28 cellular contexts compared by ENCODE assay signal in the genomic region with DNA sequence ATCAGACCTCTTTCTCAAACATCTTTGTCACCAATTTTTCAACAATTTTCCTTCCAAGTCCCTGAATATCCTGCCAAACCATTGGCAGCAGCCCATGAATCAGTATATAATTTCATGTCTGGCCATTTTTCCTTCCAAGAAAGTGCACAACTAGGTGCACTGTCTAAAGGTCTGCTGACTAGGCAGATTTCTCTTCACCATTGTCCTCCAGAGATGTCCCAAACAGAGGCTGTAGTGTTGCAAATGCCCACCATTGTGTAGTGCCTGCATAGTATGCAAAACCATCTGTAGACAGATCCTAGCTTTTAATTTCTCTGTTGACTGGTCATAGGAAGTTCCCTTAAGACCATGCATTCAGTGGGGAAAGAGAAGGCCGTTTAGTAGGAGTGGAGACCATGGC. TPM values are rescaled to one million over a fixed set of nuclear protein-coding genes. Genes with fewer than 3 reads are reported as not detected.
DNase-seq lines count a peak whose midpoint lies in the region; ATAC-seq, FAIRE-seq and TF ChIP-seq lines count a peak whose summit lies in the region.
"Had no signal": no experiment of that assay in that cellular context is flagged by ENCODE, and none has a peak within 500 bp of the region (broad histone marks: within the 10 kb centered on the region; RNA-seq: fewer than 3 reads in every experiment).

No MANE protein-coding gene starts in this region.

- H4K20me1 ChIP-seq in HepG2 (ENCODE audit: insufficient read depth, low read length) (no peaks in the 10 kb centered on the region), K562 (replicated peaks; ENCODE audit: control insufficient read depth, insufficient read depth, low read length) (no peaks in the 10 kb centered on the region)
- H4K20me1 ChIP-seq: BLaER1 treated with 17β-estradiol and CSF1 and Interleukin-3, amounts not matched to agents 10 nM and 100 nM had no signal

- H2AFZ ChIP-seq in HepG2 (ENCODE audit: low read length) (no peak overlapping the region), K562 (ENCODE audit: low read depth, low read length) (no peak overlapping the region)

- no peaks in the 10 kb centered on the region for H3K9me3 ChIP-seq in HepG2 (ENCODE audit: low read length)
- no peaks in the 10 kb centered on the region for H3K9me3 ChIP-seq in right lobe of liver
- H3K9me3 ChIP-seq in MG63, result no peaks in the 10 kb centered on the region
- H3K9me3 ChIP-seq in K562 (replicated peaks; ENCODE audit: control insufficient read depth, insufficient read depth, low read depth, low read length), result no peaks in the 10 kb centered on the region
- H3K9me3 ChIP-seq: BE2C; BLaER1 treated with 17β-estradiol and CSF1 and Interleukin-3, amounts not matched to agents 10 nM and 100 nM had no signal

- DNase-seq in HepG2 (ENCODE audit: low spot score) (no peak), right lobe of liver (no peak), MG63 (peak; percentile 20), K562 (ENCODE audit: extremely low read depth in 1 of 4, low spot score in 3 of 4) (no peak), pons (ENCODE audit: low spot score) (peak; percentile 21), RCC 7860 (ENCODE audit: low spot score) (no peak), NCI-H226 (no peak), inferior parietal cortex (ENCODE audit: extremely low spot score) (no peak)
- DNase-seq: ACHN; AML-193; BE2C; Calu3; CD4-positive, alpha-beta T cell; CD8-positive, alpha-beta memory T cell; COR-L47; DMS79 treated with DMSO at 0.1 percent for 48 hours; GF-D8; GOT3; H7; HCEC 1CT had no signal

- CTCF ChIA-PET in HepG2 (lab: Yijun Ruan, JAX; ENCODE audit: low intra/inter-chr PET ratio, low total read pairs) (no interaction called here), K562 (lab: Yijun Ruan, JAX; ENCODE audit: low intra/inter-chr PET ratio) (no interaction called here)

- WGBS in HepG2 (ENCODE audit: low lambda C conversion rate), result 0% methylated on average over 1 of the region's 1 CpG
- WGBS in right lobe of liver (ENCODE audit: insufficient coverage, low coverage, low lambda C conversion rate, missing lambda C conversion rate), result 18% methylated on average over 1 of the region's 1 CpG
- WGBS in K562 (ENCODE audit: insufficient coverage, low coverage, missing lambda C conversion rate), result 0% methylated on average over 1 of the region's 1 CpG

- no peak overlapping the region for H3K4me2 ChIP-seq in HepG2 (ENCODE audit: low read depth, low read length)
- no peak overlapping the region for H3K4me2 ChIP-seq in K562 (ENCODE audit: insufficient read depth, low read length)
- H3K4me2 ChIP-seq: BLaER1 treated with 17β-estradiol and CSF1 and Interleukin-3, amounts not matched to agents 10 nM and 100 nM had no signal

- intact Hi-C loops in HepG2 (cut with micrococcal nuclease; ENCODE audit: unreplicated experiment) (no loop called here), right lobe of liver (cut with DNase I) (no loop called here), K562 (cut with micrococcal nuclease) (no loop called here)

- H3K4me3 ChIP-seq in HepG2 (replicated peaks in 1 of 3; ENCODE audit: insufficient read depth in 1 of 3, low read depth in 2 of 3, low read length in 3 of 3) (no peak overlapping the region), right lobe of liver (no peak overlapping the region), MG63 (no peak overlapping the region), K562 (no peak overlapping the region)
- H3K4me3 ChIP-seq: BLaER1 treated with 17β-estradiol and CSF1 and Interleukin-3, amounts not matched to agents 10 nM and 100 nM had no signal

- in situ Hi-C loops in HepG2 (cut with HindIII; ENCODE audit: extremely low pct_ligation_motif_present, low pct_unique_long_range_greater_than_20kb) (no loop called here), K562 (cut with MboI) (no loop called here)

- ATAC-seq in HepG2 (no peak), right lobe of liver (no peak), K562 (no peak)

- POLR2A ChIA-PET in HepG2 (lab: Yijun Ruan, JAX), result no interaction called here
- POLR2A ChIA-PET in K562 (lab: Yijun Ruan, JAX), result no interaction called here

- TF ChIP-seq EP300 in HepG2 (IDR thresholded peaks at IDR 0.05; ENCODE audit: low read depth in 2 of 2, low read length in 2 of 2) (no peak), HepG2 (CRISPR knock-in tag; IDR thresholded peaks at IDR 0.05; ENCODE audit: borderline replicate concordance) (no peak), K562 (IDR thresholded peaks at IDR 0.05; ENCODE audit: low read length) (no peak)

- H3K79me2 ChIP-seq in HepG2 (ENCODE audit: insufficient read depth, low read length) (no peaks in the 10 kb centered on the region), K562 (ENCODE audit: control insufficient read depth, insufficient read depth, low read length) (no peaks in the 10 kb centered on the region)

- no peaks in the 10 kb centered on the region for H3K4me1 ChIP-seq in HepG2 (ENCODE audit: insufficient read depth, low read length)
- no peaks in the 10 kb centered on the region for H3K4me1 ChIP-seq in right lobe of liver
- no peaks in the 10 kb centered on the region for H3K4me1 ChIP-seq in K562 (replicated peaks in 1 of 2; ENCODE audit: control insufficient read depth in 2 of 2, insufficient read depth in 2 of 2, low read length in 2 of 2)
- H3K4me1 ChIP-seq: BE2C; BLaER1 treated with 17β-estradiol and CSF1 and Interleukin-3, amounts not matched to agents 10 nM and 100 nM had no signal

- FAIRE-seq in HepG2 (lab: Jason Lieb, UNC), result no peak
- no peak for FAIRE-seq in K562 (lab: Jason Lieb, UNC)
- no peak for FAIRE-seq in RCC 7860 (lab: Jason Lieb, UNC)
- FAIRE-seq: A204.1, GM12891, GM18507 had no signal

- no peak for TF ChIP-seq CTCF in HepG2 (CRISPR knock-in tag; IDR thresholded peaks at IDR 0.05)
- no peak for TF ChIP-seq CTCF in right lobe of liver (IDR thresholded peaks at IDR 0.05)
- TF ChIP-seq CTCF in K562 (IDR thresholded peaks at IDR 0.05 in 2 of 3, conservative IDR thresholded peaks at IDR 0.05 in 1 of 3; ENCODE audit: insufficient read depth in 2 of 3, low read depth in 1 of 3, low read length in 3 of 3), result no peak

- BruUV-seq in HepG2 (replicated peaks; lab: Mats Ljungman, UMichigan) (no TSS peak), K562 (replicated peaks; lab: Mats Ljungman, UMichigan) (no TSS peak)

- no peaks in the 10 kb centered on the region for H3K27me3 ChIP-seq in HepG2 (ENCODE audit: control insufficient read depth in 1 of 2, insufficient read depth in 2 of 2, low read length in 2 of 2)
- H3K27me3 ChIP-seq in right lobe of liver, result no peaks in the 10 kb centered on the region
- H3K27me3 ChIP-seq in MG63, result no peaks in the 10 kb centered on the region
- H3K27me3 ChIP-seq in K562 (ENCODE audit: control insufficient read depth in 2 of 2, insufficient read depth in 2 of 2, low read length in 2 of 2), result 0 out of 5 replicates have a peak, but pooled peaks cover 0 to 6% of the 10 kb centered on the region in 2 experiments
- H3K27me3 ChIP-seq: BE2C; BLaER1 treated with 17β-estradiol and CSF1 and Interleukin-3, amounts not matched to agents 10 nM and 100 nM had no signal

- no peaks in the 10 kb centered on the region for H3K36me3 ChIP-seq in HepG2 (replicated peaks in 1 of 2; ENCODE audit: control insufficient read depth in 1 of 2, insufficient read depth in 2 of 2, low read length in 2 of 2)
- no peaks in the 10 kb centered on the region for H3K36me3 ChIP-seq in right lobe of liver
- no peaks in the 10 kb centered on the region for H3K36me3 ChIP-seq in MG63
- H3K36me3 ChIP-seq in K562 (ENCODE audit: control insufficient read depth, insufficient read depth, low read length), result no peaks in the 10 kb centered on the region
- H3K36me3 ChIP-seq: BE2C; BLaER1 treated with 17β-estradiol and CSF1 and Interleukin-3, amounts not matched to agents 10 nM and 100 nM had no signal

- TF ChIP-seq POLR2A in HepG2 (IDR thresholded peaks at IDR 0.05; ENCODE audit: insufficient read depth in 1 of 2, low read depth in 2 of 2, low read length in 2 of 2) (no peak), right lobe of liver (IDR thresholded peaks at IDR 0.05) (no peak), K562 (conservative IDR thresholded peaks at IDR 0.05) (no peak)

- H3K27ac ChIP-seq in HepG2 (ENCODE audit: extremely low read length, insufficient read depth, low read length) (no peak overlapping the region), right lobe of liver (no peak overlapping the region), K562 (ENCODE audit: extremely low read depth, low read depth, low read length) (no peak overlapping the region)
- H3K27ac ChIP-seq: 22Rv1; BLaER1 treated with 17β-estradiol and CSF1 and Interleukin-3, amounts not matched to agents 10 nM and 100 nM had no signal

- no peak for TF ChIP-seq RAD21 in HepG2 (CRISPR knock-in tag; IDR thresholded peaks at IDR 0.05)
- TF ChIP-seq RAD21 in K562 (CRISPR knock-in tag; conservative IDR thresholded peaks at IDR 0.05 in 1 of 2, IDR thresholded peaks at IDR 0.05 in 1 of 2), result no peak

- no peaks in the 10 kb centered on the region for H3K9me1 ChIP-seq in K562 (ENCODE audit: control insufficient read depth, insufficient read depth, low read length)

- H3K9ac ChIP-seq in HepG2 (ENCODE audit: insufficient read depth, low read depth, low read length) (no peak overlapping the region), K562 (ENCODE audit: insufficient read depth in 1 of 2, low read depth in 2 of 2, low read length in 2 of 2) (no peak overlapping the region)
- H3K9ac ChIP-seq: BLaER1 treated with 17β-estradiol and CSF1 and Interleukin-3, amounts not matched to agents 10 nM and 100 nM had no signal

RNA-seq across cellular contexts. Expression of a gene that starts 25.0 kb away (rescaled TPM):
- not detected in 2 replicates for total RNA-seq in HepG2 (2016; rRNA removed; fragmentation: Illumina TruSeq; extraction: Trizol)
- not detected in 2 replicates for total RNA-seq in HepG2 (2016; cell fraction: cytosol; rRNA removed; fragmentation: Illumina TruSeq; extraction: Trizol; ENCODE audit: low read depth)
- total RNA-seq in HepG2 (2016; cell fraction: insoluble cytoplasmic fraction; rRNA removed; fragmentation: Illumina TruSeq; extraction: Trizol), result not detected in 2 replicates
- not detected in 2 replicates for total RNA-seq in HepG2 (2016; cell fraction: membrane; rRNA removed; fragmentation: Illumina TruSeq; extraction: Trizol)
- not detected in 2 replicates for total RNA-seq in HepG2 (2016; cell fraction: nucleus; rRNA removed; fragmentation: Illumina TruSeq; extraction: Trizol)
- not detected in 2 replicates for polyA plus RNA-seq in HepG2 (2011; rRNA removed)
- not detected in 2 replicates for polyA plus RNA-seq in HepG2 (2011; cell fraction: cytosol; rRNA removed)
- not detected in 2 replicates for polyA plus RNA-seq in HepG2 (2011; cell fraction: nucleus; rRNA removed)
- polyA plus RNA-seq in HepG2 (2012), result not detected in 2 replicates
- not detected in 2 replicates for polyA plus RNA-seq in HepG2 (2016; cell fraction: cytosol; fragmentation: Illumina TruSeq; extraction: Trizol; ENCODE audit: low read depth)
- not detected in 2 replicates for polyA plus RNA-seq in HepG2 (2016; cell fraction: insoluble cytoplasmic fraction; fragmentation: Illumina TruSeq; extraction: Trizol; ENCODE audit: low read depth)
- polyA plus RNA-seq in HepG2 (2016; cell fraction: membrane; fragmentation: Illumina TruSeq; extraction: Trizol; ENCODE audit: low read depth), result not detected in 2 replicates
- not detected in 2 replicates for polyA plus RNA-seq in HepG2 (2016; cell fraction: nucleus; fragmentation: Illumina TruSeq; extraction: Trizol; ENCODE audit: insufficient read depth, low read depth)
- polyA minus RNA-seq in HepG2 (2011; rRNA and poly(A)+ RNA removed; ENCODE audit: low replicate concordance), result not detected in 2 replicates
- not detected in 2 replicates for polyA minus RNA-seq in HepG2 (2011; cell fraction: cytosol; rRNA and poly(A)+ RNA removed)
- not detected in 2 replicates for polyA minus RNA-seq in HepG2 (2011; cell fraction: nucleus; rRNA and poly(A)+ RNA removed)
- total RNA-seq in right lobe of liver, result not detected
- not detected in 2 replicates for total RNA-seq in MG63 (2014; rRNA removed; shearing (Covaris generic); ENCODE audit: low replicate concordance)
- total RNA-seq in K562 (2011; cell fraction: chromatin; rRNA removed; ENCODE audit: low replicate concordance), result not detected in 2 replicates
- not detected in 2 replicates for total RNA-seq in K562 (2011; cell fraction: nucleolus; rRNA removed)
- total RNA-seq in K562 (2011; cell fraction: nucleoplasm; rRNA removed), result not detected in 2 replicates
- not detected in 2 replicates for total RNA-seq in K562 (2014; rRNA removed)
- total RNA-seq in K562 (2014; rRNA removed; fragmentation: Illumina TruSeq; extraction: Trizol), result not detected in 2 replicates
- total RNA-seq in K562 (2015; rRNA removed; fragmentation: Illumina TruSeq; extraction: Trizol), result not detected in 2 replicates
- not detected in 2 replicates for total RNA-seq in K562 (2021)
- not detected in 2 replicates for polyA plus RNA-seq in K562 (2011; rRNA removed)
- not detected in 2 replicates for polyA plus RNA-seq in K562 (2011; cell fraction: cytosol; rRNA removed)
- not detected in 2 replicates for polyA plus RNA-seq in K562 (2011; cell fraction: nucleus; rRNA removed)
- polyA plus RNA-seq in K562 (2012), result 0.07 TPM in 1 of 2 replicates, not detected in the other
- not detected in 2 replicates for polyA plus RNA-seq in K562 (2014; fragmentation: Illumina TruSeq; extraction: Trizol)
- polyA plus RNA-seq in K562 (2014; fragmentation: Nextera tagmentation; extraction: Ambion mirVana), result not detected
- not detected in 2 replicates for polyA plus RNA-seq in K562 (2014; rRNA removed)
- polyA minus RNA-seq in K562 (2011; rRNA and poly(A)+ RNA removed), result not detected in 2 replicates
- not detected in 2 replicates for polyA minus RNA-seq in K562 (2011; cell fraction: cytosol; rRNA and poly(A)+ RNA removed)
- polyA minus RNA-seq in K562 (2011; cell fraction: nucleus; rRNA and poly(A)+ RNA removed), result not detected in 2 replicates
- total RNA-seq: Calu3; CD4-positive, alpha-beta T cell; CD8-positive, alpha-beta memory T cell; Daoy; G401; H7 had no signal
- polyA plus RNA-seq: CD14-positive monocyte; CD8-positive, alpha-beta memory T cell had no signal

Comparison
In these comparisons a context has a peak if more than half of its experiments do, and no peak if none do; other contexts are left out.
1. DNase-seq: peak in MG63 (single experiment) and pons (single experiment); none in HepG2 (single experiment), right lobe of liver (0 of 3), K562 (0 of 4), RCC 7860 (single experiment), NCI-H226 (single experiment) and inferior parietal cortex (single experiment).